ENCODE assay signal across 9 cellular contexts in genomic region chr16:11128211-11129123, GRCh38.
DNase-seq lines count a peak whose midpoint lies in the region; ATAC-seq and TF ChIP-seq lines count a peak whose summit lies in the region.
"Had no signal": no experiment of that assay in that cellular context is flagged by ENCODE, and none has a peak within 500 bp of the region (broad histone marks: within the 10 kb centered on the region; RNA-seq: fewer than 3 reads in every experiment).

No MANE protein-coding gene starts in this region.

- intact Hi-C loops in uterus (cut with DNase I; ENCODE audit: low total_unique reads), result no loop called here

- H3K4me1 ChIP-seq in adipocyte (ENCODE audit: control insufficient read depth, insufficient read depth, low read length), result peaks cover 15% of the 10 kb centered on the region
- peaks cover 0 to 36% of the 10 kb centered on the region in 2 donors for H3K4me1 ChIP-seq in uterus

- no peak overlapping the region for H3K4me3 Mint-ChIP-seq in activated naive CD4-positive, alpha-beta T cell treated with anti-CD3 and anti-CD28 coated beads, Interleukin-2, amount 50 U/mL, for 24 hours

- no peaks in the 10 kb centered on the region for H3K9me3 Mint-ChIP-seq in activated naive CD4-positive, alpha-beta T cell treated with anti-CD3 and anti-CD28 coated beads, Interleukin-2, amount 50 U/mL, for 24 hours

- peaks cover 9% of the 10 kb centered on the region for H3K36me3 Mint-ChIP-seq in activated naive CD4-positive, alpha-beta T cell treated with anti-CD3 and anti-CD28 coated beads, Interleukin-2, amount 50 U/mL, for 24 hours

- no peak overlapping the region for H3K9ac ChIP-seq in adipocyte (ENCODE audit: low read length)

- peak overlapping the region; percentile 80 to 84 for H3K27ac ChIP-seq in uterus

- no peak for DNase-seq in activated naive CD4-positive, alpha-beta T cell treated with anti-CD3 and anti-CD28 coated beads, Interleukin-2, amount 50 U/mL, for 16 hours
- peak; percentile 81 for DNase-seq in adipocyte (ENCODE audit: low read depth)
- peak; percentile 50 for DNase-seq in left kidney (ENCODE audit: low read depth, low spot score)
- peak; percentile 56 to 72 for DNase-seq in uterus
- no peak for DNase-seq in activated effector memory CD4-positive, alpha-beta T cell treated with anti-CD3 and anti-CD28 coated beads, Interleukin-2, amount 50 U/mL, for 16 hours

- H3K9me3 ChIP-seq in adipocyte (ENCODE audit: control insufficient read depth, low read length) (no peaks in the 10 kb centered on the region), uterus (no peaks in the 10 kb centered on the region)
- H3K9me3 ChIP-seq: ovary had no signal

- peak overlapping the region; percentile 52 for H3K27ac Mint-ChIP-seq in activated naive CD4-positive, alpha-beta T cell treated with anti-CD3 and anti-CD28 coated beads, Interleukin-2, amount 50 U/mL, for 24 hours

- TF ChIP-seq POLR2A in uterus (IDR thresholded peaks at IDR 0.05), result no peak

- H3K4me3 ChIP-seq in adipocyte (ENCODE audit: low read length), result no peak overlapping the region
- no peak overlapping the region for H3K4me3 ChIP-seq in uterus
- H3K4me3 ChIP-seq: ovary had no signal

- peaks cover 31% of the 10 kb centered on the region for H3K4me1 Mint-ChIP-seq in activated naive CD4-positive, alpha-beta T cell treated with anti-CD3 and anti-CD28 coated beads, Interleukin-2, amount 50 U/mL, for 24 hours

- no peaks in the 10 kb centered on the region for H3K27me3 Mint-ChIP-seq in activated naive CD4-positive, alpha-beta T cell treated with anti-CD3 and anti-CD28 coated beads, Interleukin-2, amount 50 U/mL, for 24 hours

- peaks cover 36% of the 10 kb centered on the region for H3K36me3 ChIP-seq in adipocyte (ENCODE audit: control insufficient read depth, insufficient read depth, low read length, severe bottlenecking)
- no peaks in the 10 kb centered on the region for H3K36me3 ChIP-seq in uterus
- H3K36me3 ChIP-seq: ovary had no signal

- H3K27me3 ChIP-seq in adipocyte (replicated peaks; ENCODE audit: control insufficient read depth, insufficient read depth, low read length) (no peaks in the 10 kb centered on the region), uterus (no peaks in the 10 kb centered on the region)
- H3K27me3 ChIP-seq: ovary had no signal

- ATAC-seq in GM18870 (IDR thresholded peaks at IDR 0.05; ENCODE audit: unreplicated experiment) (no peak), HG03520 (IDR thresholded peaks at IDR 0.05; ENCODE audit: unreplicated experiment) (no peak)

- no peak for TF ChIP-seq CTCF in uterus (IDR thresholded peaks at IDR 0.05)

Comparison
In these comparisons a context has a peak if more than half of its experiments do, and no peak if none do; other contexts are left out.
1. DNase-seq: peak in adipocyte (single experiment), left kidney (single experiment) and uterus (2 of 2); none in activated naive CD4-positive, alpha-beta T cell treated with anti-CD3 and anti-CD28 coated beads, Interleukin-2, amount 50 U/mL, for 16 hours (single experiment) and activated effector memory CD4-positive, alpha-beta T cell treated with anti-CD3 and anti-CD28 coated beads, Interleukin-2, amount 50 U/mL, for 16 hours (single experiment).